Comparison of ENCODE assay signal across 2 cellular contexts in genomic region chr2:198711484-198711883, GRCh38.
TF ChIP-seq lines count a peak whose summit lies in the region.

No MANE protein-coding gene starts in this region.

TF ChIP-seq in GM23338, 12 proteins besides CTCF, POLR2A, EP300 and RAD21 (continued from another document):
- TF ChIP-seq ZNF462 (CRISPR knock-in tag; IDR thresholded peaks at IDR 0.05) (no peak), JUNB (IDR thresholded peaks at IDR 0.05; ENCODE audit: unreplicated experiment) (no peak), EZH2 (IDR thresholded peaks at IDR 0.05; ENCODE audit: low read depth, unreplicated experiment) (no peak), ETS1 (IDR thresholded peaks at IDR 0.05) (no peak), STAT1 (IDR thresholded peaks at IDR 0.05; ENCODE audit: unreplicated experiment) (no peak)

TF ChIP-seq in GM12878, 131 proteins besides CTCF, POLR2A, EP300 and RAD21 (continued from another document):
- TF ChIP-seq NKRF (conservative IDR thresholded peaks at IDR 0.05): no peak
- TF ChIP-seq POU2F2 (IDR thresholded peaks at IDR 0.05; ENCODE audit: borderline replicate concordance, low read depth, low read length): no peak
- TF ChIP-seq ZBED1 (IDR thresholded peaks at IDR 0.05; ENCODE audit: borderline replicate concordance): no peak
- TF ChIP-seq RAD51 (IDR thresholded peaks at IDR 0.05): no peak
- TF ChIP-seq MTA2 (IDR thresholded peaks at IDR 0.05; ENCODE audit: low read depth): peak; percentile 19; the same call in 1 of the 2 replicates
- no peak for TF ChIP-seq LARP7 (IDR thresholded peaks at IDR 0.05)
- TF ChIP-seq GATAD2B (conservative IDR thresholded peaks at IDR 0.05; ENCODE audit: low read depth): no peak
- no peak for TF ChIP-seq SMC3 (IDR thresholded peaks at IDR 0.05; ENCODE audit: borderline replicate concordance, low read length)
- TF ChIP-seq ZBTB11 (CRISPR knock-in tag; IDR thresholded peaks at IDR 0.05): no peak
- TF ChIP-seq CHD2 (IDR thresholded peaks at IDR 0.05; ENCODE audit: borderline replicate concordance, low read depth, low read length): no peak
- no peak for TF ChIP-seq SMAD5 (IDR thresholded peaks at IDR 0.05; ENCODE audit: low read depth)
- no peak for TF ChIP-seq MXI1 (IDR thresholded peaks at IDR 0.05; ENCODE audit: low read depth, low read length)
